Comparison of ENCODE assay signal across 34 cellular contexts in genomic region chrX:114712466-114712865, GRCh38.
"Had no signal": no experiment of that assay in that cellular context is flagged by ENCODE, and none has a peak within 500 bp of the region (broad histone marks: within the 10 kb centered on the region; RNA-seq: fewer than 3 reads in every experiment).

No MANE protein-coding gene starts in this region.

- DNase-seq: activated B cell treated with CpG ODN at 0.5 μM for 24 hours; activated CD4-positive, alpha-beta memory T cell treated with anti-CD3 and anti-CD28 coated beads for 36 hours; activated CD4-positive, alpha-beta T cell treated with anti-CD3 and anti-CD28 coated beads for 4 hours; activated CD4-positive, alpha-beta T cell treated with anti-CD3 and anti-CD28 coated beads, Interleukin-2, amount 10 ng/mL, durations not matched to agents 24 days and 14 days; activated CD4-positive, alpha-beta T cell treated with anti-CD3 and anti-CD28 coated beads, Interleukin-2, amount 50 U/mL, for 1 hour; activated CD4-positive, alpha-beta T cell treated with anti-CD3 and anti-CD28 coated beads, Interleukin-2, amount 50 U/mL, for 4 hours; activated CD4-positive, CD25-positive, alpha-beta regulatory T cell treated with anti-CD3 and anti-CD28 coated beads, Interleukin-2, amount 50 U/mL, for 72 hours; activated CD8-positive, alpha-beta memory T cell treated with anti-CD3 and anti-CD28 coated beads, Interleukin-2, amount 50 U/mL, for 4 hours; activated CD8-positive, alpha-beta T cell treated with anti-CD3 and anti-CD28 coated beads for 36 hours; activated effector memory CD4-positive, alpha-beta T cell treated with anti-CD3 and anti-CD28 coated beads, Interleukin-2, amount 50 U/mL, for 16 hours; activated gamma-delta T cell treated with Interleukin-2 at 50 U/mL for 16 hours; activated naive CD4-positive, alpha-beta T cell; activated naive CD4-positive, alpha-beta T cell treated with anti-CD3 and anti-CD28 coated beads for 36 hours; activated naive CD4-positive, alpha-beta T cell treated with anti-CD3 and anti-CD28 coated beads, Interleukin-2, amount 50 U/mL, for 16 hours; activated naive CD8-positive, alpha-beta T cell treated with anti-CD3 and anti-CD28 coated beads for 36 hours; activated T-cell treated with anti-CD3 and anti-CD28 coated beads for 4 hours; activated T-cell treated with anti-CD3 and anti-CD28 coated beads, Interleukin-2, amount 50 U/mL, for 1 hour; activated T-cell treated with anti-CD3 and anti-CD28 coated beads, Interleukin-2, amount 50 U/mL, for 4 hours; activated T-cell treated with anti-CD3 and anti-CD28 coated beads, Interleukin-2, amount 50 U/mL, for 72 hours; adrenal gland; amniotic stem cell; aorta; body of pancreas; brain microvascular endothelial cell; central memory CD4-positive, alpha-beta T cell; T-helper 2 cell; T-helper 9 cell had no signal

- H3K4me1 Mint-ChIP-seq: activated B cell treated with CpG ODN at 0.5 μM for 24 hours; activated CD4-positive, alpha-beta T cell treated with anti-CD3 and anti-CD28 coated beads, Interleukin-2, amount 10 ng/mL, durations not matched to agents 24 days and 14 days; activated naive CD8-positive, alpha-beta T cell treated with anti-CD3 and anti-CD28 coated beads for 36 hours; activated T-helper 17 cell treated with anti-CD3 and anti-CD28 coated beads, Interleukin-2, amount 50 U/mL, for 72 hours had no signal

- H3K9me3 ChIP-seq: adrenal gland, body of pancreas, breast epithelium had no signal

- H3K4me3 ChIP-seq: adrenal gland, body of pancreas, breast epithelium had no signal

- H3K27ac ChIP-seq: adrenal gland, body of pancreas, brain microvascular endothelial cell, breast epithelium, VCaP had no signal

- H3K27ac Mint-ChIP-seq: activated B cell treated with CpG ODN at 0.5 μM for 24 hours; activated CD4-positive, alpha-beta memory T cell treated with anti-CD3 and anti-CD28 coated beads for 36 hours; activated CD4-positive, alpha-beta T cell treated with anti-CD3 and anti-CD28 coated beads, Interleukin-2, amount 10 ng/mL, durations not matched to agents 24 days and 14 days; activated CD8-positive, alpha-beta T cell treated with anti-CD3 and anti-CD28 coated beads for 36 hours; activated naive CD4-positive, alpha-beta T cell treated with anti-CD3 and anti-CD28 coated beads for 36 hours; activated naive CD4-positive, alpha-beta T cell treated with anti-CD3 and anti-CD28 coated beads, Interleukin-2, amount 50 U/mL, for 72 hours; activated naive CD8-positive, alpha-beta T cell treated with anti-CD3 and anti-CD28 coated beads for 36 hours; activated T-cell treated with anti-CD3 and anti-CD28 coated beads, Interleukin-2, amount 50 U/mL, for 72 hours; activated T-helper 1 cell treated with anti-CD3 and anti-CD28 coated beads, Interleukin-12 subunit alpha, Interleukin-12 subunit beta, Interleukin-2, Interleukin-4 antibody, amounts not matched to agents 30 ng/mL and 10 ng/mL and 1 ng/mL, durations not matched to agents 14 hours and 24 hours and 36 hours; activated T-helper 17 cell treated with anti-CD3 and anti-CD28 coated beads, Interleukin-2, amount 50 U/mL, for 72 hours; T-helper 2 cell treated with Interferon-gamma antibody and Interleukin-4, amounts not matched to agents 5 μg/mL and 100 μg/mL, for 36 hours had no signal

- ATAC-seq: activated CD8-positive, alpha-beta T cell treated with anti-CD3 and anti-CD28 coated beads for 36 hours; activated naive CD4-positive, alpha-beta T cell treated with anti-CD3 and anti-CD28 coated beads, Interleukin-2, amount 50 U/mL, for 72 hours; activated T-cell treated with anti-CD3 and anti-CD28 coated beads, Interleukin-2, amount 50 U/mL, for 4 hours; activated T-cell treated with anti-CD3 and anti-CD28 coated beads, Interleukin-2, amount 50 U/mL, for 72 hours; activated T-helper 17 cell treated with anti-CD3 and anti-CD28 coated beads, Interleukin-2, amount 50 U/mL, for 72 hours; body of pancreas had no signal

- FAIRE-seq: TTC549 had no signal

- H3K36me3 Mint-ChIP-seq: activated CD4-positive, alpha-beta memory T cell treated with anti-CD3 and anti-CD28 coated beads for 36 hours; activated naive CD4-positive, alpha-beta T cell treated with anti-CD3 and anti-CD28 coated beads, Interleukin-2, amount 50 U/mL, for 72 hours; activated naive CD8-positive, alpha-beta T cell treated with anti-CD3 and anti-CD28 coated beads for 36 hours had no signal

- H3K9me3 Mint-ChIP-seq: activated B cell treated with CpG ODN at 0.5 μM for 24 hours; activated CD4-positive, alpha-beta memory T cell treated with anti-CD3 and anti-CD28 coated beads for 36 hours; activated CD4-positive, alpha-beta T cell treated with anti-CD3 and anti-CD28 coated beads, Interleukin-2, amount 10 ng/mL, durations not matched to agents 24 days and 14 days; activated naive CD4-positive, alpha-beta T cell treated with anti-CD3 and anti-CD28 coated beads for 36 hours; activated T-cell treated with anti-CD3 and anti-CD28 coated beads, Interleukin-2, amount 50 U/mL, for 4 hours; activated T-cell treated with anti-CD3 and anti-CD28 coated beads, Interleukin-2, amount 50 U/mL, for 72 hours; activated T-helper 1 cell treated with anti-CD3 and anti-CD28 coated beads, Interleukin-12 subunit alpha, Interleukin-12 subunit beta, Interleukin-2, Interleukin-4 antibody, amounts not matched to agents 30 ng/mL and 10 ng/mL and 1 ng/mL, durations not matched to agents 14 hours and 24 hours and 36 hours; T-helper 2 cell treated with Interferon-gamma antibody and Interleukin-4, amounts not matched to agents 5 μg/mL and 100 μg/mL, for 36 hours had no signal

- H3K36me3 ChIP-seq: adrenal gland, brain microvascular endothelial cell, breast epithelium had no signal

- H3K4me3 Mint-ChIP-seq: activated B cell treated with CpG ODN at 0.5 μM for 24 hours; activated CD4-positive, alpha-beta memory T cell treated with anti-CD3 and anti-CD28 coated beads for 36 hours; activated CD4-positive, alpha-beta T cell treated with anti-CD3 and anti-CD28 coated beads, Interleukin-2, amount 10 ng/mL, durations not matched to agents 24 days and 14 days; activated CD8-positive, alpha-beta T cell treated with anti-CD3 and anti-CD28 coated beads for 36 hours; activated naive CD4-positive, alpha-beta T cell treated with anti-CD3 and anti-CD28 coated beads for 36 hours; activated naive CD8-positive, alpha-beta T cell treated with anti-CD3 and anti-CD28 coated beads for 36 hours; activated T-cell treated with anti-CD3 and anti-CD28 coated beads, Interleukin-2, amount 50 U/mL, for 4 hours; activated T-cell treated with anti-CD3 and anti-CD28 coated beads, Interleukin-2, amount 50 U/mL, for 72 hours; activated T-helper 1 cell treated with anti-CD3 and anti-CD28 coated beads, Interleukin-12 subunit alpha, Interleukin-12 subunit beta, Interleukin-2, Interleukin-4 antibody, amounts not matched to agents 30 ng/mL and 10 ng/mL and 1 ng/mL, durations not matched to agents 14 hours and 24 hours and 36 hours; activated T-helper 17 cell treated with anti-CD3 and anti-CD28 coated beads, Interleukin-2, amount 50 U/mL, for 72 hours; T-helper 2 cell treated with Interferon-gamma antibody and Interleukin-4, amounts not matched to agents 5 μg/mL and 100 μg/mL, for 36 hours had no signal

- H3K27me3 Mint-ChIP-seq: activated B cell treated with CpG ODN at 0.5 μM for 24 hours; activated CD4-positive, alpha-beta memory T cell treated with anti-CD3 and anti-CD28 coated beads for 36 hours; activated CD4-positive, alpha-beta T cell treated with anti-CD3 and anti-CD28 coated beads, Interleukin-2, amount 10 ng/mL, durations not matched to agents 24 days and 14 days; activated CD8-positive, alpha-beta T cell treated with anti-CD3 and anti-CD28 coated beads for 36 hours; activated naive CD8-positive, alpha-beta T cell treated with anti-CD3 and anti-CD28 coated beads for 36 hours; activated T-helper 17 cell treated with anti-CD3 and anti-CD28 coated beads, Interleukin-2, amount 50 U/mL, for 72 hours had no signal

- H3K27me3 ChIP-seq: body of pancreas, brain microvascular endothelial cell had no signal

- H3K4me1 ChIP-seq: adrenal gland, body of pancreas, breast epithelium had no signal
